ENCODE assay signal across 39 cellular contexts in the genomic region with DNA sequence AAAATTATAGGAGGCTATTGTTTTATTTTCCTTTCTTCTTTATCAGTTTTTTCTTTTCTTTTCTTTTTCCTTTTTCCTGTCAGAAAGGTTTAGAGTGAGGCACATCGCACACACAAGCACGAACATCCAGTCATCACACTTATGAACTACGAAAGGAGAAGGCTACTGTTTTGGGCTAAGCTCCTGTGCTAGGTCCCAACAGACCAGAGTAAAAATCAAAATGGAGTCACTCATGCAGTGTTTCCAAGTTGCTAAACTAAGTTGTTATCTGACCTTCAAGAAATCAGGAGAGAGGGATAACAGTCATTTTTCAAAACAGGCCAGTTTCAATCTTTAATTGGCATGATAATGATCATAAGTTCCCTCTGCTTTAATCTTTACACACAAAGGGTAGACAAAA.
"Had no signal": no experiment of that assay in that cellular context is flagged by ENCODE, and none has a peak within 500 bp of the region (broad histone marks: within the 10 kb centered on the region; RNA-seq: fewer than 3 reads in every experiment).

No MANE protein-coding gene starts in this region.

- H3K4me3 ChIP-seq: adrenal gland, ascending aorta, body of pancreas, breast epithelium, cardiac muscle cell had no signal

- H3K36me3 ChIP-seq: adrenal gland, ascending aorta, brain microvascular endothelial cell, breast epithelium, cardiac muscle cell had no signal

- H3K27ac Mint-ChIP-seq: activated naive CD4-positive, alpha-beta T cell treated with anti-CD3 and anti-CD28 coated beads for 36 hours; activated naive CD4-positive, alpha-beta T cell treated with anti-CD3 and anti-CD28 coated beads, Interleukin-2, amount 10 ng/mL, durations not matched to agents 7 days and 5 days; activated naive CD4-positive, alpha-beta T cell treated with anti-CD3 and anti-CD28 coated beads, Interleukin-2, amount 50 U/mL, for 24 hours; activated naive CD8-positive, alpha-beta T cell; activated naive CD8-positive, alpha-beta T cell treated with anti-CD3 and anti-CD28 coated beads for 36 hours; activated naive CD8-positive, alpha-beta T cell treated with anti-CD3 and anti-CD28 coated beads, Interleukin-2, amount 10 ng/mL, durations not matched to agents 7 days and 5 days; activated naive CD8-positive, alpha-beta T cell treated with anti-CD3 and anti-CD28 coated beads, Interleukin-2, amount 50 U/mL, for 24 hours; activated T-cell treated with anti-CD3 and anti-CD28 coated beads, Interleukin-2, amount 50 U/mL, for 24 hours; activated T-cell treated with anti-CD3 and anti-CD28 coated beads, Interleukin-2, amount 50 U/mL, for 72 hours; activated T-helper 1 cell treated with anti-CD3 and anti-CD28 coated beads, Interleukin-12 subunit alpha, Interleukin-12 subunit beta, Interleukin-2, Interleukin-4 antibody, amounts not matched to agents 30 ng/mL and 10 ng/mL and 1 ng/mL, durations not matched to agents 14 hours and 24 hours and 36 hours; activated T-helper 17 cell treated with anti-CD3 and anti-CD28 coated beads, Interleukin-2, amount 50 U/mL, for 72 hours; activated T-helper 2 cell treated with anti-CD3 and anti-CD28 coated beads, Interferon-gamma antibody, Interleukin-2, Interleukin-4, amounts not matched to agents 10 μg/mL and 5 μg/mL and 100 μg/mL, durations not matched to agents 14 hours and 24 hours and 36 hours; brain had no signal

- H3K27me3 ChIP-seq: adrenal gland, ascending aorta, body of pancreas, brain microvascular endothelial cell, breast epithelium, cardiac muscle cell had no signal

- H3K27me3 Mint-ChIP-seq: activated naive CD4-positive, alpha-beta T cell treated with anti-CD3 and anti-CD28 coated beads, Interleukin-2, amount 10 ng/mL, durations not matched to agents 7 days and 5 days; activated naive CD8-positive, alpha-beta T cell treated with anti-CD3 and anti-CD28 coated beads for 36 hours; brain had no signal

- H3K4me3 Mint-ChIP-seq: activated naive CD4-positive, alpha-beta T cell treated with anti-CD3 and anti-CD28 coated beads for 36 hours; activated naive CD4-positive, alpha-beta T cell treated with anti-CD3 and anti-CD28 coated beads, Interleukin-2, amount 10 ng/mL, durations not matched to agents 7 days and 5 days; activated naive CD4-positive, alpha-beta T cell treated with anti-CD3 and anti-CD28 coated beads, Interleukin-2, amount 50 U/mL, for 24 hours; activated naive CD8-positive, alpha-beta T cell; activated naive CD8-positive, alpha-beta T cell treated with anti-CD3 and anti-CD28 coated beads for 36 hours; activated naive CD8-positive, alpha-beta T cell treated with anti-CD3 and anti-CD28 coated beads, Interleukin-2, amount 10 ng/mL, durations not matched to agents 7 days and 5 days; activated naive CD8-positive, alpha-beta T cell treated with anti-CD3 and anti-CD28 coated beads, Interleukin-2, amount 50 U/mL, for 24 hours; activated T-cell treated with anti-CD3 and anti-CD28 coated beads, Interleukin-2, amount 50 U/mL, for 24 hours; activated T-cell treated with anti-CD3 and anti-CD28 coated beads, Interleukin-2, amount 50 U/mL, for 4 hours; activated T-cell treated with anti-CD3 and anti-CD28 coated beads, Interleukin-2, amount 50 U/mL, for 72 hours; activated T-helper 1 cell treated with anti-CD3 and anti-CD28 coated beads, Interleukin-12 subunit alpha, Interleukin-12 subunit beta, Interleukin-2, Interleukin-4 antibody, amounts not matched to agents 30 ng/mL and 10 ng/mL and 1 ng/mL, durations not matched to agents 14 hours and 24 hours and 36 hours; activated T-helper 17 cell treated with anti-CD3 and anti-CD28 coated beads, Interleukin-2, amount 50 U/mL, for 72 hours; brain; central memory CD8-positive, alpha-beta T cell had no signal

- H3K4me1 Mint-ChIP-seq: activated naive CD4-positive, alpha-beta T cell treated with anti-CD3 and anti-CD28 coated beads, Interleukin-2, amount 10 ng/mL, durations not matched to agents 7 days and 5 days; activated naive CD4-positive, alpha-beta T cell treated with anti-CD3 and anti-CD28 coated beads, Interleukin-2, amount 50 U/mL, for 24 hours; activated naive CD8-positive, alpha-beta T cell treated with anti-CD3 and anti-CD28 coated beads for 36 hours; activated naive CD8-positive, alpha-beta T cell treated with anti-CD3 and anti-CD28 coated beads, Interleukin-2, amount 10 ng/mL, durations not matched to agents 7 days and 5 days; activated naive CD8-positive, alpha-beta T cell treated with anti-CD3 and anti-CD28 coated beads, Interleukin-2, amount 50 U/mL, for 24 hours; activated T-helper 17 cell treated with anti-CD3 and anti-CD28 coated beads, Interleukin-2, amount 50 U/mL, for 72 hours; central memory CD8-positive, alpha-beta T cell had no signal

- DNase-seq: activated effector memory CD4-positive, alpha-beta T cell treated with anti-CD3 and anti-CD28 coated beads, Interleukin-2, amount 50 U/mL, for 16 hours; activated effector memory CD4-positive, alpha-beta T cell treated with Interleukin-2 at 50 U/mL for 16 hours; activated gamma-delta T cell; activated gamma-delta T cell treated with Interleukin-2 at 50 U/mL for 16 hours; activated naive CD4-positive, alpha-beta T cell; activated naive CD4-positive, alpha-beta T cell treated with anti-CD3 and anti-CD28 coated beads for 36 hours; activated naive CD4-positive, alpha-beta T cell treated with anti-CD3 and anti-CD28 coated beads, Interleukin-2, amount 10 ng/mL, durations not matched to agents 7 days and 5 days; activated naive CD4-positive, alpha-beta T cell treated with anti-CD3 and anti-CD28 coated beads, Interleukin-2, amount 50 U/mL, for 16 hours; activated naive CD4-positive, alpha-beta T cell treated with Interleukin-2 at 50 U/mL for 16 hours; activated naive CD8-positive, alpha-beta T cell treated with anti-CD3 and anti-CD28 coated beads for 36 hours; activated naive CD8-positive, alpha-beta T cell treated with anti-CD3 and anti-CD28 coated beads, Interleukin-2, amount 10 ng/mL, durations not matched to agents 7 days and 5 days; activated naive CD8-positive, alpha-beta T cell treated with anti-CD3 and anti-CD28 coated beads, Interleukin-2, amount 50 U/mL, for 24 hours; activated T-cell treated with anti-CD3 and anti-CD28 coated beads, Interleukin-2, amount 50 U/mL, for 24 hours; activated T-cell treated with anti-CD3 and anti-CD28 coated beads, Interleukin-2, amount 50 U/mL, for 4 hours; activated T-cell treated with anti-CD3 and anti-CD28 coated beads, Interleukin-2, amount 50 U/mL, for 48 hours; activated T-cell treated with anti-CD3 and anti-CD28 coated beads, Interleukin-2, amount 50 U/mL, for 72 hours; adrenal gland; amniotic stem cell; amygdala; anterior cingulate cortex; aorta; body of pancreas; brain microvascular endothelial cell; caudate nucleus; central memory CD4-positive, alpha-beta T cell; cerebellar nuclear complex had no signal

- H3K9me3 ChIP-seq: adrenal gland, ascending aorta, body of pancreas had no signal

- FAIRE-seq: astrocyte, bronchial epithelial cell had no signal

- H3K9me3 Mint-ChIP-seq: activated naive CD4-positive, alpha-beta T cell treated with anti-CD3 and anti-CD28 coated beads, Interleukin-2, amount 10 ng/mL, durations not matched to agents 7 days and 5 days; activated T-cell treated with anti-CD3 and anti-CD28 coated beads, Interleukin-2, amount 50 U/mL, for 24 hours; activated T-helper 1 cell treated with anti-CD3 and anti-CD28 coated beads, Interleukin-12 subunit alpha, Interleukin-12 subunit beta, Interleukin-2, Interleukin-4 antibody, amounts not matched to agents 30 ng/mL and 10 ng/mL and 1 ng/mL, durations not matched to agents 14 hours and 24 hours and 36 hours; activated T-helper 17 cell treated with anti-CD3 and anti-CD28 coated beads, Interleukin-2, amount 50 U/mL, for 72 hours; activated T-helper 2 cell treated with anti-CD3 and anti-CD28 coated beads, Interferon-gamma antibody, Interleukin-2, Interleukin-4, amounts not matched to agents 10 μg/mL and 5 μg/mL and 100 μg/mL, durations not matched to agents 14 hours and 24 hours and 36 hours; central memory CD8-positive, alpha-beta T cell had no signal

- H3K36me3 Mint-ChIP-seq: activated naive CD4-positive, alpha-beta T cell treated with anti-CD3 and anti-CD28 coated beads, Interleukin-2, amount 10 ng/mL, durations not matched to agents 7 days and 5 days; activated naive CD4-positive, alpha-beta T cell treated with anti-CD3 and anti-CD28 coated beads, Interleukin-2, amount 50 U/mL, for 24 hours; activated naive CD4-positive, alpha-beta T cell treated with anti-CD3 and anti-CD28 coated beads, Interleukin-2, amount 50 U/mL, for 72 hours; activated naive CD8-positive, alpha-beta T cell; activated naive CD8-positive, alpha-beta T cell treated with anti-CD3 and anti-CD28 coated beads for 36 hours; activated naive CD8-positive, alpha-beta T cell treated with anti-CD3 and anti-CD28 coated beads, Interleukin-2, amount 10 ng/mL, durations not matched to agents 7 days and 5 days; brain had no signal

- H3K27ac ChIP-seq: adrenal gland, ascending aorta, brain microvascular endothelial cell, cardiac muscle cell had no signal

- H3K4me1 ChIP-seq: adrenal gland, ascending aorta, breast epithelium had no signal

- ATAC-seq: activated naive CD4-positive, alpha-beta T cell treated with anti-CD3 and anti-CD28 coated beads, Interleukin-2, amount 50 U/mL, for 72 hours; activated naive CD8-positive, alpha-beta T cell treated with anti-CD3 and anti-CD28 coated beads, Interleukin-2, amount 50 U/mL, for 24 hours; activated T-cell treated with anti-CD3 and anti-CD28 coated beads, Interleukin-2, amount 50 U/mL, for 4 hours; activated T-cell treated with anti-CD3 and anti-CD28 coated beads, Interleukin-2, amount 50 U/mL, for 72 hours; activated T-helper 17 cell treated with anti-CD3 and anti-CD28 coated beads, Interleukin-2, amount 50 U/mL, for 72 hours; body of pancreas had no signal
